ENCODE assay signal across 1 cellular context in the genomic region with DNA sequence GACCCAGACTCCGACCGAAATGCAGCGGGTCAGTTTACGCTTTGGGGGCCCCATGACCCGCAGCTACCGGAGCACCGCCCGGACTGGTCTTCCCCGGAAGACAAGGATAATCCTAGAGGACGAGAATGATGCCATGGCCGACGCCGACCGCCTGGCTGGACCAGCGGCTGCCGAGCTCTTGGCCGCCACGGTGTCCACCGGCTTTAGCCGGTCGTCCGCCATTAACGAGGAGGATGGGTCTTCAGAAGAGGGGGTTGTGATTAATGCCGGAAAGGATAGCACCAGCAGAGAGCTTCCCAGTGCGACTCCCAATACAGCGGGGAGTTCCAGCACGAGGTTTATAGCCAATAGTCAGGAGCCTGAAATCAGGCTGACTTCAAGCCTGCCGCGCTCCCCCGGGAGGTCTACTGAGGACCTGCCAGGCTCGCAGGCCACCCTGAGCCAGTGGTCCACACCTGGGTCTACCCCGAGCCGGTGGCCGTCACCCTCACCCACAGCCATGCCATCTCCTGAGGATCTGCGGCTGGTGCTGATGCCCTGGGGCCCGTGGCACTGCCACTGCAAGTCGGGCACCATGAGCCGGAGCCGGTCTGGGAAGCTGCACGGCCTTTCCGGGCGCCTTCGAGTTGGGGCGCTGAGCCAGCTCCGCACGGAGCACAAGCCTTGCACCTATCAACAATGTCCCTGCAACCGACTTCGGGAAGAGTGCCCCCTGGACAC.
TF ChIP-seq lines count a peak whose summit lies in the region.

No MANE protein-coding gene starts in this region.

TF ChIP-seq in HepG2, 621 proteins besides CTCF, POLR2A, EP300 and RAD21 (continues in another document):
- TF ChIP-seq, protein P1, sequence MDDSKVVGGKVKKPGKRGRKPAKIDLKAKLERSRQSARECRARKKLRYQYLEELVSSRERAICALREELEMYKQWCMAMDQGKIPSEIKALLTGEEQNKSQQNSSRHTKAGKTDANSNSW (CRISPR knock-in tag; IDR thresholded peaks at IDR 0.05; ENCODE audit: borderline replicate concordance) = 0 out of 2 replicates have a peak, but pooled peaks have one; percentile 45
- TF ChIP-seq ZNF180 (CRISPR knock-in tag; IDR thresholded peaks at IDR 0.05; ENCODE audit: borderline replicate concordance, low read depth) (no peak), MTF2 (CRISPR knock-in tag; IDR thresholded peaks at IDR 0.05; ENCODE audit: borderline replicate concordance) (no peak), ADNP (CRISPR knock-in tag; IDR thresholded peaks at IDR 0.05) (no peak), ZNF34 (CRISPR knock-in tag; IDR thresholded peaks at IDR 0.05; ENCODE audit: borderline replicate concordance) (no peak), HNRNPL (IDR thresholded peaks at IDR 0.05; ENCODE audit: low read depth, low read length) (peak; percentile 89), SP140L (CRISPR knock-in tag; IDR thresholded peaks at IDR 0.05; ENCODE audit: borderline replicate concordance) (no peak), SETDB1 (CRISPR knock-in tag; IDR thresholded peaks at IDR 0.05; ENCODE audit: borderline replicate concordance) (no peak), ZNF546 (CRISPR knock-in tag; conservative IDR thresholded peaks at IDR 0.05) (no peak; the same call in 1 of the 2 replicates), PRPF4 (IDR thresholded peaks at IDR 0.05; ENCODE audit: low read depth, low read length, poor library complexity, severe bottlenecking) (no peak), ZNF101 (CRISPR knock-in tag; IDR thresholded peaks at IDR 0.05; ENCODE audit: borderline replicate concordance, low read depth) (no peak), NR2C2 (CRISPR knock-in tag; IDR thresholded peaks at IDR 0.05; ENCODE audit: borderline replicate concordance) (peak; percentile 35), ZNF160 (CRISPR knock-in tag; IDR thresholded peaks at IDR 0.05) (0 out of 2 replicates have a peak, but pooled peaks have one; percentile 65), ZFP36L2 (CRISPR knock-in tag; IDR thresholded peaks at IDR 0.05) (no peak), CEBPB (IDR thresholded peaks at IDR 0.05; ENCODE audit: borderline replicate concordance, low read depth, low read length) (no peak), GATAD2A (CRISPR knock-in tag; IDR thresholded peaks at IDR 0.05) (no peak), ZNF367 (CRISPR knock-in tag; IDR thresholded peaks at IDR 0.05; ENCODE audit: borderline replicate concordance) (no peak), ZIK1 (CRISPR knock-in tag; IDR thresholded peaks at IDR 0.05; ENCODE audit: borderline replicate concordance, low read depth) (no peak), RARA (CRISPR knock-in tag; IDR thresholded peaks at IDR 0.05) (no peak), SOX6 (IDR thresholded peaks at IDR 0.05) (no peak), SOX6 (CRISPR knock-in tag; IDR thresholded peaks at IDR 0.05) (no peak; the same call in none of the 2 replicates), IRX3 (CRISPR knock-in tag; IDR thresholded peaks at IDR 0.05; ENCODE audit: borderline replicate concordance, low read depth) (no peak), SRY (CRISPR knock-in tag; IDR thresholded peaks at IDR 0.05) (peak; percentile 56; the same call in 1 of the 2 replicates), ZNF124 (CRISPR knock-in tag; IDR thresholded peaks at IDR 0.05) (no peak), TRIM24 (CRISPR knock-in tag; IDR thresholded peaks at IDR 0.05) (no peak), GTF3A (CRISPR knock-in tag; conservative IDR thresholded peaks at IDR 0.05) (no peak), ZNF768 (CRISPR knock-in tag; IDR thresholded peaks at IDR 0.05) (peak; percentile 64), KAT8 (CRISPR knock-in tag; IDR thresholded peaks at IDR 0.05) (peak; percentile 28), CBX1 (IDR thresholded peaks at IDR 0.05; ENCODE audit: low read depth) (no peak), BRD4 (CRISPR knock-in tag; IDR thresholded peaks at IDR 0.05) (no peak), ZC3H4 (CRISPR knock-in tag; IDR thresholded peaks at IDR 0.05; ENCODE audit: borderline replicate concordance) (no peak)
- TF ChIP-seq, protein P2, sequence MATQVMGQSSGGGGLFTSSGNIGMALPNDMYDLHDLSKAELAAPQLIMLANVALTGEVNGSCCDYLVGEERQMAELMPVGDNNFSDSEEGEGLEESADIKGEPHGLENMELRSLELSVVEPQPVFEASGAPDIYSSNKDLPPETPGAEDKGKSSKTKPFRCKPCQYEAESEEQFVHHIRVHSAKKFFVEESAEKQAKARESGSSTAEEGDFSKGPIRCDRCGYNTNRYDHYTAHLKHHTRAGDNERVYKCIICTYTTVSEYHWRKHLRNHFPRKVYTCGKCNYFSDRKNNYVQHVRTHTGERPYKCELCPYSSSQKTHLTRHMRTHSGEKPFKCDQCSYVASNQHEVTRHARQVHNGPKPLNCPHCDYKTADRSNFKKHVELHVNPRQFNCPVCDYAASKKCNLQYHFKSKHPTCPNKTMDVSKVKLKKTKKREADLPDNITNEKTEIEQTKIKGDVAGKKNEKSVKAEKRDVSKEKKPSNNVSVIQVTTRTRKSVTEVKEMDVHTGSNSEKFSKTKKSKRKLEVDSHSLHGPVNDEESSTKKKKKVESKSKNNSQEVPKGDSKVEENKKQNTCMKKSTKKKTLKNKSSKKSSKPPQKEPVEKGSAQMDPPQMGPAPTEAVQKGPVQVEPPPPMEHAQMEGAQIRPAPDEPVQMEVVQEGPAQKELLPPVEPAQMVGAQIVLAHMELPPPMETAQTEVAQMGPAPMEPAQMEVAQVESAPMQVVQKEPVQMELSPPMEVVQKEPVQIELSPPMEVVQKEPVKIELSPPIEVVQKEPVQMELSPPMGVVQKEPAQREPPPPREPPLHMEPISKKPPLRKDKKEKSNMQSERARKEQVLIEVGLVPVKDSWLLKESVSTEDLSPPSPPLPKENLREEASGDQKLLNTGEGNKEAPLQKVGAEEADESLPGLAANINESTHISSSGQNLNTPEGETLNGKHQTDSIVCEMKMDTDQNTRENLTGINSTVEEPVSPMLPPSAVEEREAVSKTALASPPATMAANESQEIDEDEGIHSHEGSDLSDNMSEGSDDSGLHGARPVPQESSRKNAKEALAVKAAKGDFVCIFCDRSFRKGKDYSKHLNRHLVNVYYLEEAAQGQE (IDR thresholded peaks at IDR 0.05; ENCODE audit: borderline replicate concordance in 1 of 2, low read depth in 1 of 2, low read length in 2 of 2) = no peak
- TF ChIP-seq, protein P3, sequence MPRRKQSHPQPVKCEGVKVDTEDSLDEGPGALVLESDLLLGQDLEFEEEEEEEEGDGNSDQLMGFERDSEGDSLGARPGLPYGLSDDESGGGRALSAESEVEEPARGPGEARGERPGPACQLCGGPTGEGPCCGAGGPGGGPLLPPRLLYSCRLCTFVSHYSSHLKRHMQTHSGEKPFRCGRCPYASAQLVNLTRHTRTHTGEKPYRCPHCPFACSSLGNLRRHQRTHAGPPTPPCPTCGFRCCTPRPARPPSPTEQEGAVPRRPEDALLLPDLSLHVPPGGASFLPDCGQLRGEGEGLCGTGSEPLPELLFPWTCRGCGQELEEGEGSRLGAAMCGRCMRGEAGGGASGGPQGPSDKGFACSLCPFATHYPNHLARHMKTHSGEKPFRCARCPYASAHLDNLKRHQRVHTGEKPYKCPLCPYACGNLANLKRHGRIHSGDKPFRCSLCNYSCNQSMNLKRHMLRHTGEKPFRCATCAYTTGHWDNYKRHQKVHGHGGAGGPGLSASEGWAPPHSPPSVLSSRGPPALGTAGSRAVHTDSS (CRISPR knock-in tag; conservative IDR thresholded peaks at IDR 0.05) = no peak
- TF ChIP-seq, protein P4, sequence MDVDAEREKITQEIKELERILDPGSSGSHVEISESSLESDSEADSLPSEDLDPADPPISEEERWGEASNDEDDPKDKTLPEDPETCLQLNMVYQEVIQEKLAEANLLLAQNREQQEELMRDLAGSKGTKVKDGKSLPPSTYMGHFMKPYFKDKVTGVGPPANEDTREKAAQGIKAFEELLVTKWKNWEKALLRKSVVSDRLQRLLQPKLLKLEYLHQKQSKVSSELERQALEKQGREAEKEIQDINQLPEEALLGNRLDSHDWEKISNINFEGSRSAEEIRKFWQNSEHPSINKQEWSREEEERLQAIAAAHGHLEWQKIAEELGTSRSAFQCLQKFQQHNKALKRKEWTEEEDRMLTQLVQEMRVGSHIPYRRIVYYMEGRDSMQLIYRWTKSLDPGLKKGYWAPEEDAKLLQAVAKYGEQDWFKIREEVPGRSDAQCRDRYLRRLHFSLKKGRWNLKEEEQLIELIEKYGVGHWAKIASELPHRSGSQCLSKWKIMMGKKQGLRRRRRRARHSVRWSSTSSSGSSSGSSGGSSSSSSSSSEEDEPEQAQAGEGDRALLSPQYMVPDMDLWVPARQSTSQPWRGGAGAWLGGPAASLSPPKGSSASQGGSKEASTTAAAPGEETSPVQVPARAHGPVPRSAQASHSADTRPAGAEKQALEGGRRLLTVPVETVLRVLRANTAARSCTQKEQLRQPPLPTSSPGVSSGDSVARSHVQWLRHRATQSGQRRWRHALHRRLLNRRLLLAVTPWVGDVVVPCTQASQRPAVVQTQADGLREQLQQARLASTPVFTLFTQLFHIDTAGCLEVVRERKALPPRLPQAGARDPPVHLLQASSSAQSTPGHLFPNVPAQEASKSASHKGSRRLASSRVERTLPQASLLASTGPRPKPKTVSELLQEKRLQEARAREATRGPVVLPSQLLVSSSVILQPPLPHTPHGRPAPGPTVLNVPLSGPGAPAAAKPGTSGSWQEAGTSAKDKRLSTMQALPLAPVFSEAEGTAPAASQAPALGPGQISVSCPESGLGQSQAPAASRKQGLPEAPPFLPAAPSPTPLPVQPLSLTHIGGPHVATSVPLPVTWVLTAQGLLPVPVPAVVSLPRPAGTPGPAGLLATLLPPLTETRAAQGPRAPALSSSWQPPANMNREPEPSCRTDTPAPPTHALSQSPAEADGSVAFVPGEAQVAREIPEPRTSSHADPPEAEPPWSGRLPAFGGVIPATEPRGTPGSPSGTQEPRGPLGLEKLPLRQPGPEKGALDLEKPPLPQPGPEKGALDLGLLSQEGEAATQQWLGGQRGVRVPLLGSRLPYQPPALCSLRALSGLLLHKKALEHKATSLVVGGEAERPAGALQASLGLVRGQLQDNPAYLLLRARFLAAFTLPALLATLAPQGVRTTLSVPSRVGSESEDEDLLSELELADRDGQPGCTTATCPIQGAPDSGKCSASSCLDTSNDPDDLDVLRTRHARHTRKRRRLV (CRISPR knock-in tag; IDR thresholded peaks at IDR 0.05) = no peak; the same call in 1 of the 2 replicates
- TF ChIP-seq, protein P5, sequence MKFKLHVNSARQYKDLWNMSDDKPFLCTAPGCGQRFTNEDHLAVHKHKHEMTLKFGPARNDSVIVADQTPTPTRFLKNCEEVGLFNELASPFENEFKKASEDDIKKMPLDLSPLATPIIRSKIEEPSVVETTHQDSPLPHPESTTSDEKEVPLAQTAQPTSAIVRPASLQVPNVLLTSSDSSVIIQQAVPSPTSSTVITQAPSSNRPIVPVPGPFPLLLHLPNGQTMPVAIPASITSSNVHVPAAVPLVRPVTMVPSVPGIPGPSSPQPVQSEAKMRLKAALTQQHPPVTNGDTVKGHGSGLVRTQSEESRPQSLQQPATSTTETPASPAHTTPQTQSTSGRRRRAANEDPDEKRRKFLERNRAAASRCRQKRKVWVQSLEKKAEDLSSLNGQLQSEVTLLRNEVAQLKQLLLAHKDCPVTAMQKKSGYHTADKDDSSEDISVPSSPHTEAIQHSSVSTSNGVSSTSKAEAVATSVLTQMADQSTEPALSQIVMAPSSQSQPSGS (CRISPR knock-in tag; IDR thresholded peaks at IDR 0.05) = no peak
- TF ChIP-seq, protein P6, sequence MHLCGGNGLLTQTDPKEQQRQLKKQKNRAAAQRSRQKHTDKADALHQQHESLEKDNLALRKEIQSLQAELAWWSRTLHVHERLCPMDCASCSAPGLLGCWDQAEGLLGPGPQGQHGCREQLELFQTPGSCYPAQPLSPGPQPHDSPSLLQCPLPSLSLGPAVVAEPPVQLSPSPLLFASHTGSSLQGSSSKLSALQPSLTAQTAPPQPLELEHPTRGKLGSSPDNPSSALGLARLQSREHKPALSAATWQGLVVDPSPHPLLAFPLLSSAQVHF (CRISPR knock-in tag; IDR thresholded peaks at IDR 0.05) = no peak
- TF ChIP-seq, protein P7, sequence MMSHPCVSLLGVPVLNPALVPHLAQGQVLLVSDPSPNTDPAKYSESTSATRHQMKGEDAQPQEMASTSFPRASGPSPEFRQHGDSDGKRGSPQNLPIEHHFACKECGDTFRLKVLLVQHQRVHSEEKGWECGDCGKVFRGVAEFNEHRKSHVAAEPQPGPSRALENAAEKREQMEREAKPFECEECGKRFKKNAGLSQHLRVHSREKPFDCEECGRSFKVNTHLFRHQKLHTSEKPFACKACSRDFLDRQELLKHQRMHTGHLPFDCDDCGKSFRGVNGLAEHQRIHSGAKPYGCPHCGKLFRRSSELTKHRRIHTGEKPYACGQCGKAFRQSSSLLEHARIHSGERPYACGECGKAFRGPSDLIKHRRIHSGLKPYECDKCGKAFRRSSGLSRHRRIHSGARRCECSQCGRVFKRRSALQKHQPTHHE (CRISPR knock-in tag; IDR thresholded peaks at IDR 0.05; ENCODE audit: borderline replicate concordance) = no peak
- TF ChIP-seq, protein P8, sequence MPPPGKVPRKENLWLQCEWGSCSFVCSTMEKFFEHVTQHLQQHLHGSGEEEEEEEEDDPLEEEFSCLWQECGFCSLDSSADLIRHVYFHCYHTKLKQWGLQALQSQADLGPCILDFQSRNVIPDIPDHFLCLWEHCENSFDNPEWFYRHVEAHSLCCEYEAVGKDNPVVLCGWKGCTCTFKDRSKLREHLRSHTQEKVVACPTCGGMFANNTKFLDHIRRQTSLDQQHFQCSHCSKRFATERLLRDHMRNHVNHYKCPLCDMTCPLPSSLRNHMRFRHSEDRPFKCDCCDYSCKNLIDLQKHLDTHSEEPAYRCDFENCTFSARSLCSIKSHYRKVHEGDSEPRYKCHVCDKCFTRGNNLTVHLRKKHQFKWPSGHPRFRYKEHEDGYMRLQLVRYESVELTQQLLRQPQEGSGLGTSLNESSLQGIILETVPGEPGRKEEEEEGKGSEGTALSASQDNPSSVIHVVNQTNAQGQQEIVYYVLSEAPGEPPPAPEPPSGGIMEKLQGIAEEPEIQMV (CRISPR knock-in tag; IDR thresholded peaks at IDR 0.05; ENCODE audit: low read depth) = 0 out of 2 replicates have a peak, but pooled peaks have one; percentile 19
- TF ChIP-seq, protein P9, sequence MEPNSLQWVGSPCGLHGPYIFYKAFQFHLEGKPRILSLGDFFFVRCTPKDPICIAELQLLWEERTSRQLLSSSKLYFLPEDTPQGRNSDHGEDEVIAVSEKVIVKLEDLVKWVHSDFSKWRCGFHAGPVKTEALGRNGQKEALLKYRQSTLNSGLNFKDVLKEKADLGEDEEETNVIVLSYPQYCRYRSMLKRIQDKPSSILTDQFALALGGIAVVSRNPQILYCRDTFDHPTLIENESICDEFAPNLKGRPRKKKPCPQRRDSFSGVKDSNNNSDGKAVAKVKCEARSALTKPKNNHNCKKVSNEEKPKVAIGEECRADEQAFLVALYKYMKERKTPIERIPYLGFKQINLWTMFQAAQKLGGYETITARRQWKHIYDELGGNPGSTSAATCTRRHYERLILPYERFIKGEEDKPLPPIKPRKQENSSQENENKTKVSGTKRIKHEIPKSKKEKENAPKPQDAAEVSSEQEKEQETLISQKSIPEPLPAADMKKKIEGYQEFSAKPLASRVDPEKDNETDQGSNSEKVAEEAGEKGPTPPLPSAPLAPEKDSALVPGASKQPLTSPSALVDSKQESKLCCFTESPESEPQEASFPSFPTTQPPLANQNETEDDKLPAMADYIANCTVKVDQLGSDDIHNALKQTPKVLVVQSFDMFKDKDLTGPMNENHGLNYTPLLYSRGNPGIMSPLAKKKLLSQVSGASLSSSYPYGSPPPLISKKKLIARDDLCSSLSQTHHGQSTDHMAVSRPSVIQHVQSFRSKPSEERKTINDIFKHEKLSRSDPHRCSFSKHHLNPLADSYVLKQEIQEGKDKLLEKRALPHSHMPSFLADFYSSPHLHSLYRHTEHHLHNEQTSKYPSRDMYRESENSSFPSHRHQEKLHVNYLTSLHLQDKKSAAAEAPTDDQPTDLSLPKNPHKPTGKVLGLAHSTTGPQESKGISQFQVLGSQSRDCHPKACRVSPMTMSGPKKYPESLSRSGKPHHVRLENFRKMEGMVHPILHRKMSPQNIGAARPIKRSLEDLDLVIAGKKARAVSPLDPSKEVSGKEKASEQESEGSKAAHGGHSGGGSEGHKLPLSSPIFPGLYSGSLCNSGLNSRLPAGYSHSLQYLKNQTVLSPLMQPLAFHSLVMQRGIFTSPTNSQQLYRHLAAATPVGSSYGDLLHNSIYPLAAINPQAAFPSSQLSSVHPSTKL (CRISPR knock-in tag; IDR thresholded peaks at IDR 0.05) = 0 out of 2 replicates have a peak, but pooled peaks have one; percentile 0
